ENCODE assay signal across 17 cellular contexts in genomic region chr20:59823860-59824259, GRCh38.
DNase-seq lines count a peak whose midpoint lies in the region; ATAC-seq and TF ChIP-seq lines count a peak whose summit lies in the region.
"Had no signal": no experiment of that assay in that cellular context is flagged by ENCODE, and none has a peak within 500 bp of the region (broad histone marks: within the 10 kb centered on the region; RNA-seq: fewer than 3 reads in every experiment).

No MANE protein-coding gene starts in this region.

- DNase-seq in GM13976 (ENCODE audit: low spot score) (peak; percentile 11), endodermal cell (peak; percentile 31), neural crest cell (ENCODE audit: low read depth, low spot score) (no peak), NAMALWA (ENCODE audit: low spot score) (no peak), activated gamma-delta T cell treated with Interleukin-2 at 50 U/mL for 16 hours (no peak)
- DNase-seq: DMS 273 treated with DMSO at 0.1 percent for 48 hours, EL, MV-4-11, NCI-H1436 treated with DMSO at 0.1 percent for 48 hours, NCI-H2029 treated with DMSO at 0.1 percent for 48 hours, NCI-H82, PC-9 had no signal

- H3K36me3 Mint-ChIP-seq in endodermal cell (ENCODE audit: low read depth) (no peaks in the 10 kb centered on the region), neural crest cell (ENCODE audit: low read depth) (no peaks in the 10 kb centered on the region)
- H3K36me3 Mint-ChIP-seq: CD14-positive monocyte had no signal

- CTCF ChIA-PET in HEK293 (lab: Yijun Ruan, JAX), result interaction anchor here (1.0 kb wide), 1 partner anchor 9 kb away, joined by 5 read pairs; no protein-coding TSS in a partner anchor

- H3K9me3 Mint-ChIP-seq in endodermal cell (no peaks in the 10 kb centered on the region), neural crest cell (no peaks in the 10 kb centered on the region)

- 79 to 97% methylated on average over 5 to 6 of the region's 6 CpGs for WGBS in endodermal cell (ENCODE audit: insufficient coverage in 1 of 2, insufficient read length in 1 of 2), 2 experiments

- in situ Hi-C loops in GM13976 (cut with MboI; ENCODE audit: low sequenced_read_pairs, unreplicated experiment), result no loop called here

- POLR2A ChIA-PET in HEK293 (lab: Yijun Ruan, JAX), result no interaction called here

- H3K36me3 ChIP-seq in HEK293 (ENCODE audit: control insufficient read depth in 2 of 2, insufficient read depth in 1 of 2, low read length in 2 of 2) (no peaks in the 10 kb centered on the region), endodermal cell (ENCODE audit: control insufficient read depth, insufficient read depth, low read length) (no peaks in the 10 kb centered on the region)
- H3K36me3 ChIP-seq: SJSA1 had no signal

- H3K9me3 ChIP-seq in HEK293 (ENCODE audit: control insufficient read depth, insufficient read depth, low read depth, low read length), result no peaks in the 10 kb centered on the region
- no peaks in the 10 kb centered on the region for H3K9me3 ChIP-seq in endodermal cell (ENCODE audit: control insufficient read depth, low read length)
- H3K9me3 ChIP-seq: SJSA1 had no signal

- no peaks in the 10 kb centered on the region for H3K27me3 ChIP-seq in endodermal cell (ENCODE audit: control insufficient read depth, insufficient read depth, low read length, poor library complexity, severe bottlenecking)

- ATAC-seq in HG03354 (IDR thresholded peaks at IDR 0.05; ENCODE audit: poor library complexity, severe bottlenecking, unreplicated experiment) (no peak), HG02759 (IDR thresholded peaks at IDR 0.05; ENCODE audit: unreplicated experiment) (no peak)

- H3K27me3 Mint-ChIP-seq in endodermal cell (ENCODE audit: insufficient read depth), result peaks cover 11% of the 10 kb centered on the region
- no peaks in the 10 kb centered on the region for H3K27me3 Mint-ChIP-seq in neural crest cell (ENCODE audit: low read depth)

- H3K27ac ChIP-seq in HEK293 (ENCODE audit: extremely low read depth, low read depth, low read length), result no peak overlapping the region
- no peak overlapping the region for H3K27ac ChIP-seq in endodermal cell (ENCODE audit: low read depth, low read length)
- H3K27ac ChIP-seq: PC-9, SJSA1 had no signal

- H3K4me1 Mint-ChIP-seq in endodermal cell, result no peaks in the 10 kb centered on the region
- peaks cover 16% of the 10 kb centered on the region for H3K4me1 Mint-ChIP-seq in neural crest cell
- H3K4me1 Mint-ChIP-seq: CD14-positive monocyte had no signal

- no peak overlapping the region for H3K4me3 Mint-ChIP-seq in endodermal cell
- H3K4me3 Mint-ChIP-seq in neural crest cell, result no peak overlapping the region
- H3K4me3 Mint-ChIP-seq: CD14-positive monocyte had no signal

- no peak for TF ChIP-seq CTCF in GM13976 (IDR thresholded peaks at IDR 0.05; ENCODE audit: borderline replicate concordance, control extremely low read depth, extremely low read depth, insufficient read depth, missing control alignments)
- no peak for TF ChIP-seq CTCF in HEK293 (tag by site-specific recombination; IDR thresholded peaks at IDR 0.05)
- no peak for TF ChIP-seq CTCF in endodermal cell (conservative IDR thresholded peaks at IDR 0.05)
- no peak for TF ChIP-seq CTCF in neural crest cell (conservative IDR thresholded peaks at IDR 0.05)

- H3K27ac Mint-ChIP-seq in endodermal cell (no peak overlapping the region), neural crest cell (ENCODE audit: unreplicated experiment) (peak overlapping the region; percentile 43)
- H3K27ac Mint-ChIP-seq: CD14-positive monocyte had no signal

- H3K4me1 ChIP-seq in HEK293 (ENCODE audit: control insufficient read depth, insufficient read depth, low read length) (no peaks in the 10 kb centered on the region; the same call in 1 of the 2 replicates), endodermal cell (ENCODE audit: control insufficient read depth, insufficient read depth, low read length) (no peaks in the 10 kb centered on the region)
- H3K4me1 ChIP-seq: SJSA1 had no signal

- H3K9ac ChIP-seq in endodermal cell (ENCODE audit: extremely low read depth, low read length, poor library complexity, severe bottlenecking), result no peak overlapping the region

- H3K4me3 ChIP-seq in HEK293 (ENCODE audit: low read depth, low read length) (no peak overlapping the region), endodermal cell (ENCODE audit: low read length) (no peak overlapping the region)
- H3K4me3 ChIP-seq: PC-9, SJSA1 had no signal

TF ChIP-seq in HEK293, 187 proteins besides CTCF, POLR2A, EP300 and RAD21:
- TF ChIP-seq ZNF555 (tag by site-specific recombination; conservative IDR thresholded peaks at IDR 0.05) (no peak), ZNF10 (tag by site-specific recombination; IDR thresholded peaks at IDR 0.05) (peak; percentile 54; the same call in 1 of the 2 replicates)

Comparison
In these comparisons a context has a peak if more than half of its experiments do, and no peak if none do; other contexts are left out.
1. DNase-seq: peak in GM13976 (single experiment) and endodermal cell (single experiment); none in neural crest cell (single experiment), NAMALWA (single experiment) and activated gamma-delta T cell treated with Interleukin-2 at 50 U/mL for 16 hours (single experiment).